In genomic region chr14:105256292-105256960, GRCh38 we compare ENCODE assay signal across 25 cellular contexts. TPM values are rescaled to one million over a fixed set of nuclear protein-coding genes. Genes with fewer than 3 reads are reported as not detected.
"Had no signal": no experiment of that assay in that cellular context is flagged by ENCODE, and none has a peak within 500 bp of the region (broad histone marks: within the 10 kb centered on the region; RNA-seq: fewer than 3 reads in every experiment).

No MANE protein-coding gene starts in this region.

- H3K27ac ChIP-seq: adrenal gland, body of pancreas, breast epithelium, SJCRH30, SK-N-MC had no signal

- H3K27me3 Mint-ChIP-seq: activated CD4-positive, alpha-beta T cell treated with anti-CD3 and anti-CD28 coated beads, Interleukin-2, amount 10 ng/mL, durations not matched to agents 24 days and 14 days had no signal

- H3K4me1 ChIP-seq: adrenal gland, breast epithelium had no signal

- H3K36me3 ChIP-seq: breast epithelium, SJCRH30 had no signal

- H3K27ac Mint-ChIP-seq: activated CD4-positive, alpha-beta T cell treated with anti-CD3 and anti-CD28 coated beads, Interleukin-2, amount 10 ng/mL, durations not matched to agents 24 days and 14 days; activated CD8-positive, alpha-beta T cell treated with anti-CD3 and anti-CD28 coated beads, Interleukin-2, amount 10 ng/mL, durations not matched to agents 7 days and 5 days; activated naive CD4-positive, alpha-beta T cell treated with anti-CD3 and anti-CD28 coated beads for 36 hours; activated T-helper 1 cell treated with anti-CD3 and anti-CD28 coated beads, Interleukin-12 subunit alpha, Interleukin-12 subunit beta, Interleukin-2, Interleukin-4 antibody, amounts not matched to agents 30 ng/mL and 10 ng/mL and 1 ng/mL, durations not matched to agents 14 hours and 24 hours and 36 hours had no signal

- H3K36me3 Mint-ChIP-seq: activated naive CD4-positive, alpha-beta T cell treated with anti-CD3 and anti-CD28 coated beads, Interleukin-2, amount 50 U/mL, for 72 hours had no signal

- H3K4me3 ChIP-seq: adrenal gland, body of pancreas, breast epithelium, SJCRH30, SK-N-MC had no signal

- H3K9me3 ChIP-seq: adrenal gland, body of pancreas, breast epithelium, SJCRH30 had no signal

- H3K4me3 Mint-ChIP-seq: activated CD4-positive, alpha-beta T cell treated with anti-CD3 and anti-CD28 coated beads, Interleukin-2, amount 10 ng/mL, durations not matched to agents 24 days and 14 days; activated CD8-positive, alpha-beta T cell treated with anti-CD3 and anti-CD28 coated beads, Interleukin-2, amount 10 ng/mL, durations not matched to agents 7 days and 5 days; activated naive CD4-positive, alpha-beta T cell treated with anti-CD3 and anti-CD28 coated beads for 36 hours; activated T-cell treated with anti-CD3 and anti-CD28 coated beads, Interleukin-2, amount 50 U/mL, for 4 hours; activated T-helper 1 cell treated with anti-CD3 and anti-CD28 coated beads, Interleukin-12 subunit alpha, Interleukin-12 subunit beta, Interleukin-2, Interleukin-4 antibody, amounts not matched to agents 30 ng/mL and 10 ng/mL and 1 ng/mL, durations not matched to agents 14 hours and 24 hours and 36 hours; T-helper 2 cell treated with Interferon-gamma antibody and Interleukin-4, amounts not matched to agents 5 μg/mL and 100 μg/mL, for 36 hours had no signal

- DNase-seq: activated CD4-positive, alpha-beta T cell treated with anti-CD3 and anti-CD28 coated beads, Interleukin-2, amount 10 ng/mL, durations not matched to agents 24 days and 14 days; activated CD4-positive, alpha-beta T cell treated with anti-CD3 and anti-CD28 coated beads, Interleukin-2, amount 50 U/mL, for 4 hours; activated CD8-positive, alpha-beta memory T cell treated with anti-CD3 and anti-CD28 coated beads, Interleukin-2, amount 50 U/mL, for 4 hours; activated CD8-positive, alpha-beta T cell treated with anti-CD3 and anti-CD28 coated beads, Interleukin-2, amount 10 ng/mL, durations not matched to agents 7 days and 5 days; activated gamma-delta T cell treated with Interleukin-2 at 50 U/mL for 16 hours; activated naive CD4-positive, alpha-beta T cell treated with anti-CD3 and anti-CD28 coated beads for 36 hours; activated T-cell treated with anti-CD3 and anti-CD28 coated beads for 4 hours; activated T-cell treated with anti-CD3 and anti-CD28 coated beads, Interleukin-2, amount 50 U/mL, for 4 hours; adrenal gland; body of pancreas; NCI-H1092 treated with DMSO at 0.1 percent for 48 hours; NCI-H1417; NCI-H146; NCI-H187; NCI-H2029 treated with DMSO at 0.1 percent for 48 hours; NCI-H345; NCI-H524 treated with DMSO at 0.1 percent for 48 hours; SHP77; SJCRH30 had no signal

- H3K27me3 ChIP-seq: adrenal gland, body of pancreas, breast epithelium, SJCRH30 had no signal

- ATAC-seq: activated CD8-positive, alpha-beta T cell treated with anti-CD3 and anti-CD28 coated beads, Interleukin-2, amount 10 ng/mL, durations not matched to agents 7 days and 5 days; activated naive CD4-positive, alpha-beta T cell treated with anti-CD3 and anti-CD28 coated beads, Interleukin-2, amount 50 U/mL, for 72 hours; activated T-cell treated with anti-CD3 and anti-CD28 coated beads, Interleukin-2, amount 50 U/mL, for 4 hours; body of pancreas; Panc1 had no signal

- H3K9me3 Mint-ChIP-seq: activated CD4-positive, alpha-beta T cell treated with anti-CD3 and anti-CD28 coated beads, Interleukin-2, amount 10 ng/mL, durations not matched to agents 24 days and 14 days; activated naive CD4-positive, alpha-beta T cell treated with anti-CD3 and anti-CD28 coated beads for 36 hours; activated naive CD4-positive, alpha-beta T cell treated with anti-CD3 and anti-CD28 coated beads, Interleukin-2, amount 50 U/mL, for 72 hours; activated T-cell treated with anti-CD3 and anti-CD28 coated beads, Interleukin-2, amount 50 U/mL, for 4 hours; activated T-helper 1 cell treated with anti-CD3 and anti-CD28 coated beads, Interleukin-12 subunit alpha, Interleukin-12 subunit beta, Interleukin-2, Interleukin-4 antibody, amounts not matched to agents 30 ng/mL and 10 ng/mL and 1 ng/mL, durations not matched to agents 14 hours and 24 hours and 36 hours; T-helper 2 cell treated with Interferon-gamma antibody and Interleukin-4, amounts not matched to agents 5 μg/mL and 100 μg/mL, for 36 hours had no signal

RNA-seq across cellular contexts. Expression of gene BTBD6, which starts 8.1 kb away (rescaled TPM):
- total RNA-seq: SJCRH30 had no signal
